In genomic region chr1:95281781-95282495, GRCh38 we compare ENCODE assay signal across 19 cellular contexts. TPM values are rescaled to one million over a fixed set of nuclear protein-coding genes. Genes with fewer than 3 reads are reported as not detected.
DNase-seq lines count a peak whose midpoint lies in the region; ATAC-seq and TF ChIP-seq lines count a peak whose summit lies in the region.
"Had no signal": no experiment of that assay in that cellular context is flagged by ENCODE, and none has a peak within 500 bp of the region (broad histone marks: within the 10 kb centered on the region; RNA-seq: fewer than 3 reads in every experiment).

No MANE protein-coding gene starts in this region.

- H3K36me3 ChIP-seq in SK-N-SH (replicated peaks in 1 of 2; ENCODE audit: control insufficient read depth in 1 of 2, insufficient read depth in 2 of 2, low read length in 1 of 2) (no peaks in the 10 kb centered on the region), HUES64 (ENCODE audit: insufficient read depth, low read length) (no peaks in the 10 kb centered on the region)
- H3K36me3 ChIP-seq: BLaER1 treated with 17β-estradiol and CSF1 and Interleukin-3, amounts not matched to agents 10 nM and 100 nM had no signal

- TF ChIP-seq EP300 in SK-N-SH (IDR thresholded peaks at IDR 0.05; ENCODE audit: borderline replicate concordance in 1 of 2, low read depth in 1 of 2, low read length in 1 of 2) = no peak

- H3K79me2 ChIP-seq in SK-N-SH (ENCODE audit: insufficient read depth) = no peaks in the 10 kb centered on the region

- H3K27me3 ChIP-seq in SK-N-SH (ENCODE audit: insufficient read depth) (no peaks in the 10 kb centered on the region), HUES64 (ENCODE audit: insufficient read depth, low read length) (no peaks in the 10 kb centered on the region)
- H3K27me3 ChIP-seq: BLaER1 treated with 17β-estradiol and CSF1 and Interleukin-3, amounts not matched to agents 10 nM and 100 nM had no signal

- H3K9me3 ChIP-seq in SK-N-SH (no peaks in the 10 kb centered on the region), HUES64 (ENCODE audit: insufficient read depth, low read depth, low read length) (no peaks in the 10 kb centered on the region)
- H3K9me3 ChIP-seq: A549; BLaER1 treated with 17β-estradiol and CSF1 and Interleukin-3, amounts not matched to agents 10 nM and 100 nM; Caco-2 had no signal

- H3K4me1 Mint-ChIP-seq in endothelial cell (ENCODE audit: unreplicated experiment) = peaks cover 2% of the 10 kb centered on the region
- H3K4me1 Mint-ChIP-seq: B cell had no signal

- DNase-seq in SK-N-SH = no peak
- DNase-seq in NCI-H526 treated with DMSO at 0.1 percent for 48 hours (lab: John Stamatoyannopoulos, UW) = peak; percentile 62
- no peak for DNase-seq in SKM-1 (lab: John Stamatoyannopoulos, UW; ENCODE audit: unreplicated experiment)
- no peak for DNase-seq in endothelial cell (ENCODE audit: low spot score)
- no peak for DNase-seq in stimulated activated naive CD4-positive, alpha-beta T cell (lab: John Stamatoyannopoulos, UW)
- DNase-seq: AML-193; Caco-2; Calu3; CD4-positive, alpha-beta T cell; CD8-positive, alpha-beta T cell; DMS79 treated with DMSO at 0.1 percent for 48 hours; GF-D8 had no signal

- no peaks in the 10 kb centered on the region for H3F3A ChIP-seq in SK-N-SH (replicated peaks; ENCODE audit: insufficient read depth)

- no peak overlapping the region for H3K4me2 ChIP-seq in SK-N-SH
- H3K4me2 ChIP-seq: A549; BLaER1 treated with 17β-estradiol and CSF1 and Interleukin-3, amounts not matched to agents 10 nM and 100 nM had no signal

- CTCF ChIA-PET in SK-N-SH (lab: Yijun Ruan, JAX) = no interaction called here

- H2AFZ ChIP-seq in SK-N-SH (ENCODE audit: low read depth) = 0 out of 2 replicates have a peak overlapping the region, but pooled peaks have one; percentile 14

- no peak for TF ChIP-seq CTCF in SK-N-SH (IDR thresholded peaks at IDR 0.05)
- TF ChIP-seq CTCF in endothelial cell (IDR thresholded peaks at IDR 0.05; ENCODE audit: unreplicated experiment) = no peak

- no peak overlapping the region for H3K4me3 Mint-ChIP-seq in endothelial cell (ENCODE audit: unreplicated experiment)
- H3K4me3 Mint-ChIP-seq: B cell; CD4-positive, alpha-beta T cell; CD8-positive, alpha-beta T cell had no signal

- no peak overlapping the region for H3K27ac ChIP-seq in SK-N-SH (ENCODE audit: low read depth in 2 of 2, low read length in 1 of 2)
- peak overlapping the region; percentile 34; the same call in 1 of the 2 replicates for H3K27ac ChIP-seq in HUES64 (ENCODE audit: low read depth, low read length)
- H3K27ac ChIP-seq: 22Rv1; A549; BLaER1 treated with 17β-estradiol and CSF1 and Interleukin-3, amounts not matched to agents 10 nM and 100 nM; C4-2B had no signal

- H3K9ac ChIP-seq in SK-N-SH = no peak overlapping the region
- H3K9ac ChIP-seq in HUES64 (ENCODE audit: low read depth, low read length) = no peak overlapping the region
- H3K9ac ChIP-seq: BLaER1 treated with 17β-estradiol and CSF1 and Interleukin-3, amounts not matched to agents 10 nM and 100 nM had no signal

- no peak for TF ChIP-seq RAD21 in SK-N-SH (IDR thresholded peaks at IDR 0.05; ENCODE audit: low read length)

- no peak overlapping the region for H3K27ac Mint-ChIP-seq in endothelial cell (ENCODE audit: unreplicated experiment)
- H3K27ac Mint-ChIP-seq: B cell; CD4-positive, alpha-beta T cell; CD8-positive, alpha-beta T cell had no signal

- POLR2A ChIA-PET in SK-N-SH (lab: Yijun Ruan, JAX) = no interaction called here

- H3K4me1 ChIP-seq in SK-N-SH (ENCODE audit: control insufficient read depth in 1 of 2, insufficient read depth in 2 of 2, low read depth in 1 of 2, low read length in 1 of 2) (peaks cover 0 to 3% of the 10 kb centered on the region in 2 experiments; a peak in 2 of 4 replicates), HUES64 (ENCODE audit: insufficient read depth, low read length) (peaks cover 23% of the 10 kb centered on the region)
- H3K4me1 ChIP-seq: A549; BLaER1 treated with 17β-estradiol and CSF1 and Interleukin-3, amounts not matched to agents 10 nM and 100 nM had no signal

- H3K9me3 Mint-ChIP-seq in endothelial cell (ENCODE audit: unreplicated experiment) = no peaks in the 10 kb centered on the region
- H3K9me3 Mint-ChIP-seq: CD4-positive, alpha-beta T cell; CD8-positive, alpha-beta T cell had no signal

- no peaks in the 10 kb centered on the region for H4K20me1 ChIP-seq in SK-N-SH (ENCODE audit: insufficient read depth)
- H4K20me1 ChIP-seq: BLaER1 treated with 17β-estradiol and CSF1 and Interleukin-3, amounts not matched to agents 10 nM and 100 nM had no signal

- 0 out of 2 replicates have a peak, but pooled peaks cover 2% of the 10 kb centered on the region for H3K9me2 ChIP-seq in SK-N-SH

- no peak for ATAC-seq in SK-N-SH treated with all-trans-retinoic acid at 6 μM for 48 hours
- ATAC-seq: A549; CD8-positive, alpha-beta T cell had no signal

- no peak overlapping the region for H3K4me3 ChIP-seq in SK-N-SH (ENCODE audit: low read depth in 2 of 2, low read length in 1 of 2)
- no peak overlapping the region for H3K4me3 ChIP-seq in HUES64 (ENCODE audit: low read length)
- H3K4me3 ChIP-seq: A549; BLaER1 treated with 17β-estradiol and CSF1 and Interleukin-3, amounts not matched to agents 10 nM and 100 nM had no signal

- H3K36me3 Mint-ChIP-seq in endothelial cell (ENCODE audit: low read depth, unreplicated experiment) = no peaks in the 10 kb centered on the region
- H3K36me3 Mint-ChIP-seq: CD8-positive, alpha-beta T cell had no signal

- WGBS in SK-N-SH (ENCODE audit: low lambda C conversion rate) = 84% methylated on average over 3 of the region's 3 CpGs
- WGBS in HUES64 = 88% methylated on average over 2 of the region's 3 CpGs

- no peaks in the 10 kb centered on the region for H3K27me3 Mint-ChIP-seq in endothelial cell (ENCODE audit: unreplicated experiment)

TF ChIP-seq in SK-N-SH, 30 proteins besides CTCF, POLR2A, EP300 and RAD21 (continues in another document):
- TF ChIP-seq EZH2phosphoT487 (IDR thresholded peaks at IDR 0.05; ENCODE audit: borderline replicate concordance, low read depth) (no peak), REST (IDR thresholded peaks at IDR 0.05; ENCODE audit: low read depth, low read length) (no peak)

TF ChIP-seq in SK-N-SH treated with all-trans-retinoic acid at 6 μM for 48 hours, 23 proteins besides CTCF, POLR2A, EP300 and RAD21 (continues in another document):
- TF ChIP-seq TCF4 (CRISPR knock-in tag; IDR thresholded peaks at IDR 0.05; ENCODE audit: borderline replicate concordance) (no peak), ZNF70 (CRISPR knock-in tag; IDR thresholded peaks at IDR 0.05) (no peak), ZFP3 (CRISPR knock-in tag; IDR thresholded peaks at IDR 0.05) (no peak), ARNTL (CRISPR knock-in tag; IDR thresholded peaks at IDR 0.05; ENCODE audit: borderline replicate concordance, low read depth) (no peak), RARB (CRISPR knock-in tag; IDR thresholded peaks at IDR 0.05) (no peak), ZC3H10 (CRISPR knock-in tag; IDR thresholded peaks at IDR 0.05) (no peak), SNAI2 (CRISPR knock-in tag; IDR thresholded peaks at IDR 0.05) (no peak), BACH2 (CRISPR knock-in tag; IDR thresholded peaks at IDR 0.05; ENCODE audit: borderline replicate concordance) (no peak), TSHZ2 (CRISPR knock-in tag; IDR thresholded peaks at IDR 0.05) (no peak)
- TF ChIP-seq, protein P1, sequence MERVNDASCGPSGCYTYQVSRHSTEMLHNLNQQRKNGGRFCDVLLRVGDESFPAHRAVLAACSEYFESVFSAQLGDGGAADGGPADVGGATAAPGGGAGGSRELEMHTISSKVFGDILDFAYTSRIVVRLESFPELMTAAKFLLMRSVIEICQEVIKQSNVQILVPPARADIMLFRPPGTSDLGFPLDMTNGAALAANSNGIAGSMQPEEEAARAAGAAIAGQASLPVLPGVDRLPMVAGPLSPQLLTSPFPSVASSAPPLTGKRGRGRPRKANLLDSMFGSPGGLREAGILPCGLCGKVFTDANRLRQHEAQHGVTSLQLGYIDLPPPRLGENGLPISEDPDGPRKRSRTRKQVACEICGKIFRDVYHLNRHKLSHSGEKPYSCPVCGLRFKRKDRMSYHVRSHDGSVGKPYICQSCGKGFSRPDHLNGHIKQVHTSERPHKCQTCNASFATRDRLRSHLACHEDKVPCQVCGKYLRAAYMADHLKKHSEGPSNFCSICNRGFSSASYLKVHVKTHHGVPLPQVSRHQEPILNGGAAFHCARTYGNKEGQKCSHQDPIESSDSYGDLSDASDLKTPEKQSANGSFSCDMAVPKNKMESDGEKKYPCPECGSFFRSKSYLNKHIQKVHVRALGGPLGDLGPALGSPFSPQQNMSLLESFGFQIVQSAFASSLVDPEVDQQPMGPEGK (CRISPR knock-in tag; IDR thresholded peaks at IDR 0.05; ENCODE audit: borderline replicate concordance) = no peak

RNA-seq across cellular contexts. Expression of gene RWDD3, which starts 47.9 kb away (rescaled TPM):
- 11.9 and 19.5 TPM in 2 replicates for polyA plus RNA-seq in SK-N-SH (2012; rRNA removed)
- 16.1 and 20.0 TPM in 2 replicates for polyA plus RNA-seq in SK-N-SH (2012; cell fraction: cytosol; rRNA removed)
- polyA plus RNA-seq in SK-N-SH (2012; cell fraction: nucleus; rRNA removed) = 13.3 and 25.0 TPM in 2 replicates
- 9.3 TPM for polyA plus RNA-seq in HUES64 (2013, experiment 1 of 2)
- 13.6 TPM for polyA plus RNA-seq in HUES64 (2013, experiment 2 of 2)
- total RNA-seq in endothelial cell (ENCODE audit: unreplicated experiment) = 31.4 TPM
